In genomic region chr12:12600659-12601058, GRCh38 we compare ENCODE assay signal across 16 cellular contexts. TPM values are rescaled to one million over a fixed set of nuclear protein-coding genes. Genes with fewer than 3 reads are reported as not detected.
DNase-seq lines count a peak whose midpoint lies in the region; ATAC-seq, FAIRE-seq and TF ChIP-seq lines count a peak whose summit lies in the region.
"Had no signal": no experiment of that assay in that cellular context is flagged by ENCODE, and none has a peak within 500 bp of the region (broad histone marks: within the 10 kb centered on the region; RNA-seq: fewer than 3 reads in every experiment).

No MANE protein-coding gene starts in this region.

- TF ChIP-seq EP300 in SK-N-SH (IDR thresholded peaks at IDR 0.05; ENCODE audit: borderline replicate concordance in 1 of 2, low read depth in 1 of 2, low read length in 1 of 2) = no peak

- peaks cover 0 to 3% (median 0%) of the 10 kb centered on the region in 7 donors for H3K9me3 Mint-ChIP-seq in CD14-positive monocyte
- H3K9me3 Mint-ChIP-seq: activated naive CD8-positive, alpha-beta T cell treated with anti-CD3 and anti-CD28 coated beads for 36 hours; T-cell had no signal

- no peaks in the 10 kb centered on the region for H3K36me3 Mint-ChIP-seq in CD14-positive monocyte
- H3K36me3 Mint-ChIP-seq: activated CD4-positive, alpha-beta memory T cell treated with anti-CD3 and anti-CD28 coated beads for 36 hours; activated naive CD8-positive, alpha-beta T cell treated with anti-CD3 and anti-CD28 coated beads for 36 hours; T-cell had no signal

- no peak overlapping the region for H3K4me3 Mint-ChIP-seq in CD14-positive monocyte
- H3K4me3 Mint-ChIP-seq: activated CD4-positive, alpha-beta memory T cell treated with anti-CD3 and anti-CD28 coated beads for 36 hours; activated naive CD8-positive, alpha-beta T cell treated with anti-CD3 and anti-CD28 coated beads for 36 hours; T-cell had no signal

- no peaks in the 10 kb centered on the region for H3K27me3 ChIP-seq in right lobe of liver
- H3K27me3 ChIP-seq in SK-N-SH (ENCODE audit: insufficient read depth) = no peaks in the 10 kb centered on the region

- H3K27ac Mint-ChIP-seq in CD14-positive monocyte = peak overlapping the region in 5 of 7 donors; percentile 1 to 73 (median 32)
- H3K27ac Mint-ChIP-seq: activated CD4-positive, alpha-beta memory T cell treated with anti-CD3 and anti-CD28 coated beads for 36 hours; activated naive CD8-positive, alpha-beta T cell treated with anti-CD3 and anti-CD28 coated beads for 36 hours; T-cell had no signal

- ATAC-seq in right lobe of liver (peak in 3 of 4 donors; percentile 51 to 57 (median 57)), HG02678 (IDR thresholded peaks at IDR 0.05; ENCODE audit: unreplicated experiment) (no peak)
- ATAC-seq: T-cell had no signal

- CTCF ChIA-PET in SK-N-SH (lab: Yijun Ruan, JAX) = interaction anchor here (1.0 to 1.1 kb wide), 2 partner anchors 56 to 223 kb away, joined by 3 read pairs; no protein-coding TSS in a partner anchor

- TF ChIP-seq CTCF in CD14-positive monocyte (IDR thresholded peaks at IDR 0.05) (no peak), NB4 (IDR thresholded peaks at IDR 0.05; ENCODE audit: low read depth, low read length) (no peak), right lobe of liver (IDR thresholded peaks at IDR 0.05) (no peak), SK-N-SH (IDR thresholded peaks at IDR 0.05) (no peak)

- H3K4me3 ChIP-seq in NB4 (ENCODE audit: low read depth, low read length) (no peak overlapping the region), right lobe of liver (no peak overlapping the region), SK-N-SH (ENCODE audit: low read depth in 2 of 2, low read length in 1 of 2) (no peak overlapping the region)

- H3K9ac ChIP-seq in SK-N-SH = no peak overlapping the region

- H3K9me3 ChIP-seq in right lobe of liver (no peaks in the 10 kb centered on the region), SK-N-SH (no peaks in the 10 kb centered on the region)

- H3K36me3 ChIP-seq in right lobe of liver = no peaks in the 10 kb centered on the region
- no peaks in the 10 kb centered on the region for H3K36me3 ChIP-seq in SK-N-SH (replicated peaks in 1 of 2; ENCODE audit: control insufficient read depth in 1 of 2, insufficient read depth in 2 of 2, low read length in 1 of 2)

- no peaks in the 10 kb centered on the region for H3K9me2 ChIP-seq in SK-N-SH

- peaks cover 15% of the 10 kb centered on the region for H3K4me1 Mint-ChIP-seq in CD14-positive monocyte
- H3K4me1 Mint-ChIP-seq: activated naive CD8-positive, alpha-beta T cell treated with anti-CD3 and anti-CD28 coated beads for 36 hours; T-cell had no signal

- peaks cover 2 to 3% (median 2%) of the 10 kb centered on the region in 3 donors for H3K27me3 Mint-ChIP-seq in CD14-positive monocyte (ENCODE audit: low read depth in 3 of 3)
- H3K27me3 Mint-ChIP-seq: activated CD4-positive, alpha-beta memory T cell treated with anti-CD3 and anti-CD28 coated beads for 36 hours; activated naive CD8-positive, alpha-beta T cell treated with anti-CD3 and anti-CD28 coated beads for 36 hours had no signal

- FAIRE-seq in H54 (lab: Jason Lieb, UNC) = no peak
- FAIRE-seq: islet of Langerhans had no signal

- DNase-seq in CD14-positive monocyte (ENCODE audit: low spot score) (peak; percentile 68), NB4 (ENCODE audit: low read depth) (peak; percentile 65), right lobe of liver (no peak), SK-N-SH (no peak), H54 (ENCODE audit: insufficient read length, low spot score) (no peak), DMS153 (lab: John Stamatoyannopoulos, UW) (no peak)
- DNase-seq: activated CD4-positive, alpha-beta memory T cell treated with anti-CD3 and anti-CD28 coated beads for 36 hours; activated naive CD8-positive, alpha-beta T cell treated with anti-CD3 and anti-CD28 coated beads for 36 hours; activated T-cell treated with anti-CD3 and anti-CD28 coated beads, Interleukin-2, amount 50 U/mL, for 48 hours; EL; NCI-H69; stimulated activated CD4-positive, alpha-beta T cell treated with anti-CD3 and anti-CD28 coated beads, Interleukin-2, amount 100 ng/mL, for 24 hours; T-cell had no signal

- H3K27ac ChIP-seq in cingulate gyrus (ENCODE audit: low read depth, low read length) (peak overlapping the region; percentile 31), right lobe of liver (peak overlapping the region in 1 of 3 donors; percentile 11), SK-N-SH (ENCODE audit: low read depth in 2 of 2, low read length in 1 of 2) (no peak overlapping the region)

- 36% methylated on average over 7 of the region's 8 CpGs for WGBS in right lobe of liver (ENCODE audit: insufficient coverage, low coverage, low lambda C conversion rate, missing lambda C conversion rate)
- WGBS in SK-N-SH (ENCODE audit: low lambda C conversion rate) = 83% methylated on average over 8 of the region's 8 CpGs

- H2AFZ ChIP-seq in SK-N-SH (ENCODE audit: low read depth) = no peak overlapping the region

- POLR2A ChIA-PET in SK-N-SH (lab: Yijun Ruan, JAX) = no interaction called here

- H3K4me1 ChIP-seq in right lobe of liver (no peaks in the 10 kb centered on the region), SK-N-SH (ENCODE audit: control insufficient read depth in 1 of 2, insufficient read depth in 2 of 2, low read depth in 1 of 2, low read length in 1 of 2) (no peaks in the 10 kb centered on the region)

- TF ChIP-seq RAD21 in SK-N-SH (IDR thresholded peaks at IDR 0.05; ENCODE audit: low read length) = no peak

- H3K79me2 ChIP-seq in SK-N-SH (ENCODE audit: insufficient read depth) = no peaks in the 10 kb centered on the region

- no peak for TF ChIP-seq POLR2A in NB4 (IDR thresholded peaks at IDR 0.05; ENCODE audit: extremely low read depth, insufficient read length)
- no peak for TF ChIP-seq POLR2A in right lobe of liver (IDR thresholded peaks at IDR 0.05)
- TF ChIP-seq POLR2A in H54 (IDR thresholded peaks at IDR 0.05; ENCODE audit: low read depth, low read length) = no peak

- no peak overlapping the region for H3K4me2 ChIP-seq in SK-N-SH

- peaks cover 3% of the 10 kb centered on the region for H3F3A ChIP-seq in SK-N-SH (replicated peaks; ENCODE audit: insufficient read depth)

- intact Hi-C loops in CD14-positive monocyte (cut with micrococcal nuclease) = no loop called here
- intact Hi-C loops in right lobe of liver (cut with DNase I) = no loop called here

- H4K20me1 ChIP-seq in SK-N-SH (ENCODE audit: insufficient read depth) = no peaks in the 10 kb centered on the region

TF ChIP-seq in SK-N-SH, 30 proteins besides CTCF, POLR2A, EP300 and RAD21:
- TF ChIP-seq ELF1 (IDR thresholded peaks at IDR 0.05) (no peak), JUND (IDR thresholded peaks at IDR 0.05) (no peak), REST (IDR thresholded peaks at IDR 0.05; ENCODE audit: low read depth, low read length) (no peak), RCOR1 (IDR thresholded peaks at IDR 0.05; ENCODE audit: low read length) (no peak), EZH2phosphoT487 (IDR thresholded peaks at IDR 0.05; ENCODE audit: borderline replicate concordance, low read depth) (no peak), ZBTB33 (IDR thresholded peaks at IDR 0.05; ENCODE audit: borderline replicate concordance, low read depth) (no peak), CHD2 (IDR thresholded peaks at IDR 0.05; ENCODE audit: low read length, partially characterized antibody) (no peak)
TF ChIP-seq in SK-N-SH: peak in this region for 0.

RNA-seq across cellular contexts. Expression of gene CREBL2, which starts 11.0 kb away (rescaled TPM):
- 10 to 100 TPM; 38.2 to 45.9 TPM for polyA plus RNA-seq in CD14-positive monocyte
- 10 to 100 TPM; 24.3 to 28.5 (median 26.8) TPM for total RNA-seq in right lobe of liver
- 12.6 and 16.2 TPM in 2 replicates for polyA plus RNA-seq in SK-N-SH (2012; rRNA removed)
- 20.2 and 20.7 TPM in 2 replicates for polyA plus RNA-seq in SK-N-SH (2012; cell fraction: cytosol; rRNA removed)
- polyA plus RNA-seq in SK-N-SH (2012; cell fraction: nucleus; rRNA removed) = 4.0 and 6.7 TPM in 2 replicates

RNA-seq across cellular contexts. Expression of gene DUSP16, which starts 38.0 kb away (rescaled TPM):
- polyA plus RNA-seq in CD14-positive monocyte (under 1 TPM; 0.04 to 0.46 TPM), SK-N-SH (2012; rRNA removed) (7.1 and 8.5 TPM in 2 replicates)
- total RNA-seq in right lobe of liver = 10 to 100 TPM; 41.9 to 74.2 (median 48.4) TPM
- polyA plus RNA-seq in SK-N-SH (2012; cell fraction: cytosol; rRNA removed) = 8.6 and 9.8 TPM in 2 replicates
- 5.0 and 7.1 TPM in 2 replicates for polyA plus RNA-seq in SK-N-SH (2012; cell fraction: nucleus; rRNA removed)

Comparison
In these comparisons a context has a peak if more than half of its experiments do, and no peak if none do; other contexts are left out.
1. DNase-seq: peak in CD14-positive monocyte (single experiment) and NB4 (single experiment); none in right lobe of liver (0 of 3), SK-N-SH (single experiment), H54 (single experiment) and DMS153 (single experiment).